Comparison of ENCODE assay signal across 19 cellular contexts in genomic region chr20:37418591-37418990, GRCh38.
DNase-seq lines count a peak whose midpoint lies in the region; ATAC-seq, FAIRE-seq and TF ChIP-seq lines count a peak whose summit lies in the region.
"Had no signal": no experiment of that assay in that cellular context is flagged by ENCODE, and none has a peak within 500 bp of the region (broad histone marks: within the 10 kb centered on the region; RNA-seq: fewer than 3 reads in every experiment).

No MANE protein-coding gene starts in this region.

- peaks cover 7% of the 10 kb centered on the region; the same call in 1 of the 2 replicates for H3K23me2 ChIP-seq in H1 (ENCODE audit: low read depth, low read length)

- H3K18ac ChIP-seq in H1 (ENCODE audit: extremely low read depth, low read length) = no peak overlapping the region
- H3K18ac ChIP-seq in mesenchymal stem cell (ENCODE audit: low read depth in 1 of 2, low read length in 2 of 2) = no peak overlapping the region

- H3K4me3 ChIP-seq in GM23248 (no peak overlapping the region), H1 (ENCODE audit: extremely low read depth in 1 of 4, insufficient read depth in 2 of 4, low read depth in 3 of 4, low read length in 4 of 4) (no peak overlapping the region), mesenchymal stem cell (ENCODE audit: insufficient read depth in 1 of 2, low read depth in 1 of 2, low read length in 2 of 2) (no peak overlapping the region), smooth muscle cell (no peak overlapping the region)
- H3K4me3 ChIP-seq: K562 had no signal

- TF ChIP-seq RAD21 in H1 (IDR thresholded peaks at IDR 0.05 in 1 of 2, conservative IDR thresholded peaks at IDR 0.05 in 1 of 2; ENCODE audit: low read depth in 2 of 2, low read length in 2 of 2) = no peak

- H3K23ac ChIP-seq in H1 (ENCODE audit: insufficient read length) (no peak overlapping the region), mesenchymal stem cell (ENCODE audit: low read length in 2 of 2) (no peak overlapping the region)

- TF ChIP-seq CTCF in H1 (IDR thresholded peaks at IDR 0.05; ENCODE audit: control extremely low read depth in 1 of 3, insufficient read depth in 1 of 3, low read depth in 1 of 3, low read length in 3 of 3) = no peak
- no peak for TF ChIP-seq CTCF in smooth muscle cell (IDR thresholded peaks at IDR 0.05; ENCODE audit: borderline replicate concordance, insufficient read depth, poor library complexity, severe bottlenecking)

- H2BK120ac ChIP-seq in H1 (replicated peaks; ENCODE audit: low read depth, low read length) (no peak overlapping the region), mesenchymal stem cell (ENCODE audit: low read depth, low read length) (no peak overlapping the region)

- H4K91ac ChIP-seq in H1 (replicated peaks; ENCODE audit: insufficient read length, low read length) (no peak overlapping the region), mesenchymal stem cell (ENCODE audit: low read length) (no peak overlapping the region)

- H3K27ac ChIP-seq in GM23248 = no peak overlapping the region
- H3K27ac ChIP-seq in H1 (ENCODE audit: low read depth, low read length) = no peak overlapping the region
- H3K27ac ChIP-seq in mesenchymal stem cell (ENCODE audit: low read length, poor library complexity, severe bottlenecking) = no peak overlapping the region
- no peak overlapping the region for H3K27ac ChIP-seq in smooth muscle cell (ENCODE audit: low read depth)
- H3K27ac ChIP-seq: C4-2B had no signal

- H4K8ac ChIP-seq in H1 (ENCODE audit: extremely low read depth, insufficient read depth, low read length) = no peak overlapping the region
- H4K8ac ChIP-seq in mesenchymal stem cell (ENCODE audit: low read length) = no peak overlapping the region

- CTCF ChIA-PET in H1 (lab: Charles Lee; ENCODE audit: partially characterized antibody) = no interaction called here

- H2AK5ac ChIP-seq in H1 (ENCODE audit: low read depth, low read length) (peak overlapping the region; percentile 99), mesenchymal stem cell (ENCODE audit: low read length, severe bottlenecking) (no peak overlapping the region)

- H3K9ac ChIP-seq in GM23248 (no peak overlapping the region), H1 (replicated peaks in 1 of 4; ENCODE audit: extremely low read depth in 1 of 4, low read depth in 3 of 4, low read length in 3 of 4) (no peak overlapping the region), mesenchymal stem cell (ENCODE audit: low read length) (peak overlapping the region; percentile 1), smooth muscle cell (ENCODE audit: low read depth) (no peak overlapping the region)

- no peaks in the 10 kb centered on the region for H4K20me1 ChIP-seq in GM23248 (ENCODE audit: insufficient read depth)
- H4K20me1 ChIP-seq in H1 (replicated peaks in 1 of 2; ENCODE audit: control insufficient read depth in 1 of 2, insufficient read depth in 2 of 2, low read length in 2 of 2) = no peaks in the 10 kb centered on the region
- no peaks in the 10 kb centered on the region for H4K20me1 ChIP-seq in smooth muscle cell (ENCODE audit: low read depth)

- H3K4ac ChIP-seq in H1 (replicated peaks; ENCODE audit: insufficient read length, low read depth, low read length) = no peak overlapping the region
- no peak overlapping the region for H3K4ac ChIP-seq in mesenchymal stem cell (ENCODE audit: low read depth in 1 of 2, low read length in 2 of 2)

- H3K9me2 ChIP-seq in GM23248 (ENCODE audit: insufficient read depth) = no peaks in the 10 kb centered on the region

- TF ChIP-seq EP300 in H1 (IDR thresholded peaks at IDR 0.05; ENCODE audit: borderline replicate concordance in 1 of 2, low read depth in 2 of 2, low read length in 2 of 2) = no peak

- H2BK12ac ChIP-seq in H1 (ENCODE audit: low read depth, low read length) (peak overlapping the region; percentile 86; the same call in 1 of the 2 replicates), mesenchymal stem cell (ENCODE audit: low read length in 2 of 2) (no peak overlapping the region)

- H3K9me3 ChIP-seq in GM23248 (ENCODE audit: low read depth) = no peaks in the 10 kb centered on the region
- H3K9me3 ChIP-seq in H1 (ENCODE audit: insufficient read depth in 2 of 2, low read depth in 1 of 2, low read length in 1 of 2) = no peaks in the 10 kb centered on the region
- no peaks in the 10 kb centered on the region for H3K9me3 ChIP-seq in mesenchymal stem cell (ENCODE audit: control insufficient read depth, low read length)
- no peaks in the 10 kb centered on the region for H3K9me3 ChIP-seq in smooth muscle cell (replicated peaks; ENCODE audit: low read depth)
- H3K9me3 ChIP-seq: Caco-2 had no signal

- no peak overlapping the region for H4K5ac ChIP-seq in H1 (ENCODE audit: insufficient read length, low read depth, low read length)

- ATAC-seq in HG02571 (IDR thresholded peaks at IDR 0.05; ENCODE audit: unreplicated experiment) (no peak), GM18505 (IDR thresholded peaks at IDR 0.05; ENCODE audit: unreplicated experiment) (no peak)
- ATAC-seq: K562 had no signal

- TF ChIP-seq POLR2A in H1 (IDR thresholded peaks at IDR 0.05; ENCODE audit: control extremely low read depth in 1 of 2, low read depth in 2 of 2, low read length in 2 of 2) = no peak
- TF ChIP-seq POLR2A in GM18505 (IDR thresholded peaks at IDR 0.05; ENCODE audit: borderline replicate concordance, extremely low read depth, insufficient read depth, insufficient read length) = no peak

- no peak overlapping the region for H2BK5ac ChIP-seq in H1 (ENCODE audit: low read depth, low read length)
- H2BK5ac ChIP-seq in mesenchymal stem cell (ENCODE audit: low read depth, low read length, poor library complexity, severe bottlenecking) = no peak overlapping the region

- no peak overlapping the region for H3K56ac ChIP-seq in H1 (replicated peaks; ENCODE audit: insufficient read length, low read depth, low read length)

- H2BK20ac ChIP-seq in H1 (ENCODE audit: low read length) = no peak overlapping the region

- H3F3A ChIP-seq in GM23248 (ENCODE audit: insufficient read depth) = no peaks in the 10 kb centered on the region
- no peaks in the 10 kb centered on the region for H3F3A ChIP-seq in smooth muscle cell (ENCODE audit: low read depth)

- H3K4me2 ChIP-seq in GM23248 (ENCODE audit: unreplicated experiment) = no peak overlapping the region
- H3K4me2 ChIP-seq in H1 (ENCODE audit: insufficient read depth in 1 of 2, low read depth in 2 of 2, low read length in 2 of 2) = no peak overlapping the region
- no peak overlapping the region for H3K4me2 ChIP-seq in mesenchymal stem cell (ENCODE audit: low read length, poor library complexity, severe bottlenecking)
- H3K4me2 ChIP-seq in smooth muscle cell = no peak overlapping the region

- H3K4me1 ChIP-seq in GM23248 (ENCODE audit: insufficient read depth) = 0 out of 2 replicates have a peak, but pooled peaks cover 5% of the 10 kb centered on the region
- H3K4me1 ChIP-seq in H1 (replicated peaks in 1 of 4; ENCODE audit: control insufficient read depth in 3 of 4, insufficient read depth in 4 of 4, low read length in 3 of 4) = peaks cover 0 to 51% (median 27%) of the 10 kb centered on the region in 4 experiments; a peak in 6 of 7 replicates
- peaks cover 5% of the 10 kb centered on the region for H3K4me1 ChIP-seq in mesenchymal stem cell (ENCODE audit: control insufficient read depth, insufficient read depth, low read depth, low read length)
- peaks cover 10% of the 10 kb centered on the region for H3K4me1 ChIP-seq in smooth muscle cell (ENCODE audit: low read depth)
- H3K4me1 ChIP-seq: Caco-2 had no signal

- peak overlapping the region; percentile 49; the same call in 1 of the 2 replicates for H2BK15ac ChIP-seq in H1 (ENCODE audit: low read length)
- no peak overlapping the region for H2BK15ac ChIP-seq in mesenchymal stem cell (ENCODE audit: low read depth, poor library complexity, severe bottlenecking)

- FAIRE-seq in H1 (lab: Jason Lieb, UNC) = no peak
- FAIRE-seq: A204.1, D721Med, H54 had no signal

- H3K79me1 ChIP-seq in H1 (ENCODE audit: low read depth, low read length) (peaks cover 3% of the 10 kb centered on the region), mesenchymal stem cell (replicated peaks; ENCODE audit: low read length, poor library complexity, severe bottlenecking) (no peaks in the 10 kb centered on the region)

- POLR2A ChIA-PET in H1 (lab: Charles Lee; ENCODE audit: partially characterized antibody) = interaction anchor here (1.0 kb wide), 1 partner anchor 22 kb away, joined by 3 read pairs; no protein-coding TSS in a partner anchor

- H3K36me3 ChIP-seq in GM23248 (ENCODE audit: low read depth) (no peaks in the 10 kb centered on the region), H1 (ENCODE audit: control insufficient read depth in 2 of 4, insufficient read depth in 4 of 4, low read length in 3 of 4) (no peaks in the 10 kb centered on the region; a peak in 1 of 8 replicates), mesenchymal stem cell (ENCODE audit: control insufficient read depth in 1 of 2, insufficient read depth in 2 of 2, low read depth in 1 of 2, low read length in 2 of 2) (no peaks in the 10 kb centered on the region), smooth muscle cell (ENCODE audit: low read depth) (no peaks in the 10 kb centered on the region)

- no peak overlapping the region for H3K14ac ChIP-seq in H1 (ENCODE audit: insufficient read length)
- H3K14ac ChIP-seq in mesenchymal stem cell (ENCODE audit: low read length in 2 of 2) = no peak overlapping the region

- H3K27me3 ChIP-seq in GM23248 (replicated peaks; ENCODE audit: insufficient read depth) = peaks cover 45% of the 10 kb centered on the region
- peaks cover 0 to 20% (median 14%) of the 10 kb centered on the region in 4 experiments; a peak in 4 of 7 replicates for H3K27me3 ChIP-seq in H1 (replicated peaks in 1 of 4; ENCODE audit: control insufficient read depth in 3 of 4, extremely low read depth in 1 of 4, insufficient read depth in 3 of 4, low read length in 3 of 4)
- peaks cover 94 to 100% of the 10 kb centered on the region in 2 experiments for H3K27me3 ChIP-seq in mesenchymal stem cell (ENCODE audit: control insufficient read depth in 1 of 2, insufficient read depth in 1 of 2, low read length in 2 of 2)
- H3K27me3 ChIP-seq in smooth muscle cell (ENCODE audit: low read depth) = peaks cover 12% of the 10 kb centered on the region

- DNase-seq in GM23248 = peak; percentile 50
- no peak for DNase-seq in H1 (ENCODE audit: low read depth in 1 of 2, low spot score in 2 of 2)
- DNase-seq in mesenchymal stem cell = no peak
- no peak for DNase-seq in smooth muscle cell (lab: John Stamatoyannopoulos, UW; ENCODE audit: unreplicated experiment)
- DNase-seq: ACHN; AML-193; Caco-2; CD4-positive, alpha-beta T cell; DMS79; GDM1; HCEC 1CT; HFFc6 had no signal

- in situ Hi-C loops in GM23248 (cut with MboI) = no loop called here

- H2AFZ ChIP-seq in GM23248 (no peak overlapping the region), H1 (ENCODE audit: low read length) (no peak overlapping the region), mesenchymal stem cell (ENCODE audit: low read depth, low read length) (no peak overlapping the region), smooth muscle cell (ENCODE audit: low read depth) (no peak overlapping the region)

- 17 to 33% methylated on average over 2 of the region's 2 CpGs for WGBS in GM23248 (ENCODE audit: low coverage in 1 of 2, low lambda C conversion rate in 2 of 2, missing lambda C conversion rate in 2 of 2), 2 experiments
- WGBS in H1 (ENCODE audit: extremely low coverage in 1 of 2, insufficient coverage in 1 of 2, insufficient read length in 1 of 2, insufficient replicate concordance in 2 of 2, low coverage in 1 of 2, low lambda C conversion rate in 2 of 2, missing lambda C conversion rate in 1 of 2), 2 experiments = 86% methylated on average over 2 of the region's 2 CpGs; no CpG with 5 or more reads in 1 of the 2 experiments
- 88% methylated on average over 1 of the region's 2 CpGs for WGBS in mesenchymal stem cell
- 82% methylated on average over 2 of the region's 2 CpGs for WGBS in smooth muscle cell (ENCODE audit: low lambda C conversion rate)

- H3K79me2 ChIP-seq in GM23248 (ENCODE audit: insufficient read depth) (no peaks in the 10 kb centered on the region), H1 (ENCODE audit: control insufficient read depth in 1 of 2, insufficient read depth in 2 of 2, low read length in 2 of 2) (no peaks in the 10 kb centered on the region), smooth muscle cell (ENCODE audit: low read depth) (no peaks in the 10 kb centered on the region)
